29 cellular contexts compared by ENCODE assay signal in genomic region chr3:170000051-170000450, GRCh38.
"Had no signal": no experiment of that assay in that cellular context is flagged by ENCODE, and none has a peak within 500 bp of the region (broad histone marks: within the 10 kb centered on the region; RNA-seq: fewer than 3 reads in every experiment).

No MANE protein-coding gene starts in this region.

- H3K36me3 ChIP-seq: adrenal gland had no signal

- DNase-seq: activated CD4-positive, alpha-beta memory T cell treated with anti-CD3 and anti-CD28 coated beads, Interleukin-2, amount 10 ng/mL, durations not matched to agents 7 days and 5 days; activated CD4-positive, alpha-beta T cell treated with anti-CD3 and anti-CD28 coated beads, Interleukin-2, amount 10 ng/mL, durations not matched to agents 7 days and 5 days; activated CD4-positive, alpha-beta T cell treated with anti-CD3 and anti-CD28 coated beads, Interleukin-2, amount 50 U/mL, for 4 hours; activated CD4-positive, CD25-positive, alpha-beta regulatory T cell; activated CD4-positive, CD25-positive, alpha-beta regulatory T cell treated with anti-CD3 and anti-CD28 coated beads, Interleukin-2, amount 50 U/mL, for 72 hours; activated CD8-positive, alpha-beta memory T cell treated with anti-CD3 and anti-CD28 coated beads, Interleukin-2, amount 50 U/mL, for 48 hours; activated gamma-delta T cell; activated naive CD4-positive, alpha-beta T cell treated with anti-CD3 and anti-CD28 coated beads, Interleukin-2, amount 50 U/mL, for 16 hours; activated naive CD4-positive, alpha-beta T cell treated with Interleukin-2 at 50 U/mL for 16 hours; activated naive CD8-positive, alpha-beta T cell treated with anti-CD3 and anti-CD28 coated beads for 36 hours; activated naive CD8-positive, alpha-beta T cell treated with anti-CD3 and anti-CD28 coated beads, Interleukin-2, amount 50 U/mL, for 24 hours; activated T-cell treated with anti-CD3 and anti-CD28 coated beads for 4 hours; activated T-cell treated with anti-CD3 and anti-CD28 coated beads, Interleukin-2, amount 50 U/mL, for 4 hours; adrenal gland; amygdala; aorta; body of pancreas; caudate nucleus; cortex of kidney; dermis blood vessel endothelial cell; effector CD4-positive, alpha-beta T cell; effector memory CD8-positive, alpha-beta T cell; foreskin keratinocyte; gastrocnemius medialis; glutamatergic neuron; heart left ventricle had no signal

- H3K27ac Mint-ChIP-seq: activated CD4-positive, alpha-beta memory T cell treated with anti-CD3 and anti-CD28 coated beads, Interleukin-2, amount 10 ng/mL, durations not matched to agents 7 days and 5 days; activated naive CD8-positive, alpha-beta T cell treated with anti-CD3 and anti-CD28 coated beads, Interleukin-2, amount 50 U/mL, for 24 hours had no signal

- H3K4me3 Mint-ChIP-seq: activated CD4-positive, alpha-beta memory T cell treated with anti-CD3 and anti-CD28 coated beads, Interleukin-2, amount 10 ng/mL, durations not matched to agents 7 days and 5 days; activated CD4-positive, alpha-beta T cell treated with anti-CD3 and anti-CD28 coated beads for 36 hours; activated CD4-positive, alpha-beta T cell treated with anti-CD3 and anti-CD28 coated beads, Interleukin-2, amount 10 ng/mL, durations not matched to agents 7 days and 5 days; activated naive CD8-positive, alpha-beta T cell treated with anti-CD3 and anti-CD28 coated beads for 36 hours; activated naive CD8-positive, alpha-beta T cell treated with anti-CD3 and anti-CD28 coated beads, Interleukin-2, amount 50 U/mL, for 24 hours; activated T-cell treated with anti-CD3 and anti-CD28 coated beads, Interleukin-2, amount 50 U/mL, for 4 hours; activated T-helper 1 cell treated with anti-CD3 and anti-CD28 coated beads, Interleukin-12 subunit alpha, Interleukin-12 subunit beta, Interleukin-2, Interleukin-4 antibody, amounts not matched to agents 30 ng/mL and 10 ng/mL and 1 ng/mL, durations not matched to agents 14 hours and 24 hours and 36 hours; effector memory CD8-positive, alpha-beta T cell had no signal

- FAIRE-seq: colon had no signal

- H3K9me3 ChIP-seq: adrenal gland, body of pancreas, gastrocnemius medialis, heart left ventricle had no signal

- H3K27me3 Mint-ChIP-seq: activated CD4-positive, alpha-beta memory T cell treated with anti-CD3 and anti-CD28 coated beads, Interleukin-2, amount 10 ng/mL, durations not matched to agents 7 days and 5 days; activated CD4-positive, alpha-beta T cell treated with anti-CD3 and anti-CD28 coated beads for 36 hours; activated CD4-positive, alpha-beta T cell treated with anti-CD3 and anti-CD28 coated beads, Interleukin-2, amount 10 ng/mL, durations not matched to agents 7 days and 5 days; activated naive CD8-positive, alpha-beta T cell treated with anti-CD3 and anti-CD28 coated beads for 36 hours; activated naive CD8-positive, alpha-beta T cell treated with anti-CD3 and anti-CD28 coated beads, Interleukin-2, amount 50 U/mL, for 24 hours; effector memory CD8-positive, alpha-beta T cell had no signal

- H3K4me1 ChIP-seq: body of pancreas, foreskin keratinocyte, gastrocnemius medialis had no signal

- ATAC-seq: body of pancreas; effector memory CD8-positive, alpha-beta T cell; foreskin keratinocyte; gastrocnemius medialis; heart left ventricle had no signal

- H3K27me3 ChIP-seq: adrenal gland, body of pancreas, foreskin keratinocyte, gastrocnemius medialis, heart left ventricle had no signal

- H3K27ac ChIP-seq: adrenal gland, body of pancreas, foreskin keratinocyte, gastrocnemius medialis, heart left ventricle had no signal

- H3K4me3 ChIP-seq: adrenal gland, body of pancreas, gastrocnemius medialis, heart left ventricle had no signal

- H3K9me3 Mint-ChIP-seq: activated CD4-positive, alpha-beta memory T cell treated with anti-CD3 and anti-CD28 coated beads, Interleukin-2, amount 10 ng/mL, durations not matched to agents 7 days and 5 days; activated CD4-positive, alpha-beta T cell treated with anti-CD3 and anti-CD28 coated beads, Interleukin-2, amount 10 ng/mL, durations not matched to agents 7 days and 5 days; activated naive CD8-positive, alpha-beta T cell treated with anti-CD3 and anti-CD28 coated beads for 36 hours; activated naive CD8-positive, alpha-beta T cell treated with anti-CD3 and anti-CD28 coated beads, Interleukin-2, amount 50 U/mL, for 24 hours; activated T-cell treated with anti-CD3 and anti-CD28 coated beads, Interleukin-2, amount 50 U/mL, for 4 hours; effector memory CD8-positive, alpha-beta T cell had no signal
